ENCODE assay signal across 1 cellular context in the genomic region with DNA sequence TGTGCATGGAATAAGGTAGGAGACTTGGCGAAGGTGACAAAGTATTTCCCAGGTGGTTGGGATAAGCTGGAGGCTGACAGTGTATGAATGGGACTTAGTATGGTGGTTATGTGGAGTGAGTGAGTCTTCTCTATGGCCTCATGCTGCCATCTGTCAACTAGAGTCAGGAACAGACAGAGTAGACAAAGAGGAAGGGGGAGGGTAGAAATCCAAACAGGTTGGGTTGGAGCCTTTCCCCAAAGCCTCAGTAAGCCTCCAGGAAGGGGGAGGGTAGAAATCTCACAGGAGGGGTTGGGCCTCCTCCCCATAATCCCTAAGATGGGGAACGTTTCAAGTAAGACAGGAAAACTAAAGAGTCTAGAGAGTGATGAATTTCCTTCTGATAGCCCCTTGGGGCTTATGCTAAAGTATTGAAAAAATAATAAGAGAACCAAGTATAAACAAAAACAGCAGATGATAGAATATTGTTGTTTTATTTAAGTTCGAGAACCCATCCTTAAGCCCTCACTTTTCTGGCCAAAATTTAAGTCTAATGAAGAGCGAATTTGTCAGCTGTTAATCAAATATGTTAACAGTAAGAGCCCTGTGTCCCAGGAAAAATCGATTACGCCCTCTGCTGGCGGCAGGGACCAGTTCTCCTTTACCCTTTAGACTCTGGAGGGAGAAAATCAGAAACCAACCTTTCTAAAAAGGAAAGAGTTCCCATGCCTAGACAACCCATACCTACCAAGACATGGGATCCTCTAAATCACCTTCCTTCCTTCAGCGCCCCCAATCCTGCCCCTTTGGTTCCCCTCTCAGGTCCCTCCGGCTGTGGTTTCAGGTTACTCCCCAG.
TF ChIP-seq lines count a peak whose summit lies in the region.

No MANE protein-coding gene starts in this region.

TF ChIP-seq in K562, 482 proteins besides CTCF, POLR2A, EP300 and RAD21 (continued from another document and continues in another):
- TF ChIP-seq, protein P1, sequence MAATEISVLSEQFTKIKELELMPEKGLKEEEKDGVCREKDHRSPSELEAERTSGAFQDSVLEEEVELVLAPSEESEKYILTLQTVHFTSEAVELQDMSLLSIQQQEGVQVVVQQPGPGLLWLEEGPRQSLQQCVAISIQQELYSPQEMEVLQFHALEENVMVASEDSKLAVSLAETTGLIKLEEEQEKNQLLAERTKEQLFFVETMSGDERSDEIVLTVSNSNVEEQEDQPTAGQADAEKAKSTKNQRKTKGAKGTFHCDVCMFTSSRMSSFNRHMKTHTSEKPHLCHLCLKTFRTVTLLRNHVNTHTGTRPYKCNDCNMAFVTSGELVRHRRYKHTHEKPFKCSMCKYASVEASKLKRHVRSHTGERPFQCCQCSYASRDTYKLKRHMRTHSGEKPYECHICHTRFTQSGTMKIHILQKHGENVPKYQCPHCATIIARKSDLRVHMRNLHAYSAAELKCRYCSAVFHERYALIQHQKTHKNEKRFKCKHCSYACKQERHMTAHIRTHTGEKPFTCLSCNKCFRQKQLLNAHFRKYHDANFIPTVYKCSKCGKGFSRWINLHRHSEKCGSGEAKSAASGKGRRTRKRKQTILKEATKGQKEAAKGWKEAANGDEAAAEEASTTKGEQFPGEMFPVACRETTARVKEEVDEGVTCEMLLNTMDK (IDR thresholded peaks at IDR 0.05; ENCODE audit: borderline replicate concordance, insufficient read depth, low read depth, low read length, poor library complexity, severe bottlenecking): peak; percentile 60
- TF ChIP-seq ESRRA (IDR thresholded peaks at IDR 0.05; ENCODE audit: borderline replicate concordance, low read depth) (no peak), SMC3 (conservative IDR thresholded peaks at IDR 0.05; ENCODE audit: insufficient read depth, low read depth, low read length) (peak; percentile 70), ZNF263 (CRISPR knock-in tag; IDR thresholded peaks at IDR 0.05; ENCODE audit: borderline replicate concordance) (peak; percentile 48; the same call in 1 of the 2 replicates), SIN3A (IDR thresholded peaks at IDR 0.05; ENCODE audit: borderline replicate concordance in 2 of 2, control insufficient read depth in 1 of 2, low read depth in 2 of 2, low read length in 2 of 2) (peak in 1 of 2 experiments; percentile 55; a peak in 1 of 4 replicates), HDAC2 (IDR thresholded peaks at IDR 0.05) (peak; percentile 60), SMARCC2 (IDR thresholded peaks at IDR 0.05; ENCODE audit: low read depth) (peak; percentile 46; the same call in 1 of the 2 replicates), ELF2 (CRISPR knock-in tag; IDR thresholded peaks at IDR 0.05) (no peak), ARID1B (IDR thresholded peaks at IDR 0.05) (peak; percentile 46), SAP30 (IDR thresholded peaks at IDR 0.05; ENCODE audit: borderline replicate concordance, insufficient read depth, low read depth, low read length, poor library complexity, severe bottlenecking) (peak; percentile 50), DACH1 (IDR thresholded peaks at IDR 0.05; ENCODE audit: partially characterized antibody) (peak; percentile 98), SMARCE1 (IDR thresholded peaks at IDR 0.05) (peak; percentile 74; the same call in 1 of the 2 replicates), ZSCAN32 (CRISPR knock-in tag; IDR thresholded peaks at IDR 0.05) (no peak), HDAC1 (IDR thresholded peaks at IDR 0.05) (0 out of 4 replicates have a peak, but pooled peaks of 1 of the 2 experiments have one; percentile 21), CEBPB (tag; IDR thresholded peaks at IDR 0.05) (no peak), FOXK1 (CRISPR knock-in tag; IDR thresholded peaks at IDR 0.05; ENCODE audit: borderline replicate concordance) (0 out of 2 replicates have a peak, but pooled peaks have one; percentile 21), KLF16 (IDR thresholded peaks at IDR 0.05) (peak; percentile 53; the same call in 1 of the 2 replicates)
- TF ChIP-seq, protein P2, sequence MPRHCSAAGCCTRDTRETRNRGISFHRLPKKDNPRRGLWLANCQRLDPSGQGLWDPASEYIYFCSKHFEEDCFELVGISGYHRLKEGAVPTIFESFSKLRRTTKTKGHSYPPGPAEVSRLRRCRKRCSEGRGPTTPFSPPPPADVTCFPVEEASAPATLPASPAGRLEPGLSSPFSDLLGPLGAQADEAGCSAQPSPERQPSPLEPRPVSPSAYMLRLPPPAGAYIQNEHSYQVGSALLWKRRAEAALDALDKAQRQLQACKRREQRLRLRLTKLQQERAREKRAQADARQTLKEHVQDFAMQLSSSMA (CRISPR knock-in tag; IDR thresholded peaks at IDR 0.05): no peak
- TF ChIP-seq, protein P3, sequence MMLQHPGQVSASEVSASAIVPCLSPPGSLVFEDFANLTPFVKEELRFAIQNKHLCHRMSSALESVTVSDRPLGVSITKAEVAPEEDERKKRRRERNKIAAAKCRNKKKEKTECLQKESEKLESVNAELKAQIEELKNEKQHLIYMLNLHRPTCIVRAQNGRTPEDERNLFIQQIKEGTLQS (IDR thresholded peaks at IDR 0.05): no peak
- TF ChIP-seq, protein P3 (CRISPR knock-in tag; conservative IDR thresholded peaks at IDR 0.05): peak; percentile 37; the same call in 1 of the 2 replicates
- TF ChIP-seq, protein P4, sequence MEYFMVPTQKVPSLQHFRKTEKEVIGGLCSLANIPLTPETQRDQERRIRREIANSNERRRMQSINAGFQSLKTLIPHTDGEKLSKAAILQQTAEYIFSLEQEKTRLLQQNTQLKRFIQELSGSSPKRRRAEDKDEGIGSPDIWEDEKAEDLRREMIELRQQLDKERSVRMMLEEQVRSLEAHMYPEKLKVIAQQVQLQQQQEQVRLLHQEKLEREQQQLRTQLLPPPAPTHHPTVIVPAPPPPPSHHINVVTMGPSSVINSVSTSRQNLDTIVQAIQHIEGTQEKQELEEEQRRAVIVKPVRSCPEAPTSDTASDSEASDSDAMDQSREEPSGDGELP (CRISPR knock-in tag; IDR thresholded peaks at IDR 0.05; ENCODE audit: borderline replicate concordance): peak; percentile 99
- TF ChIP-seq, protein P5, sequence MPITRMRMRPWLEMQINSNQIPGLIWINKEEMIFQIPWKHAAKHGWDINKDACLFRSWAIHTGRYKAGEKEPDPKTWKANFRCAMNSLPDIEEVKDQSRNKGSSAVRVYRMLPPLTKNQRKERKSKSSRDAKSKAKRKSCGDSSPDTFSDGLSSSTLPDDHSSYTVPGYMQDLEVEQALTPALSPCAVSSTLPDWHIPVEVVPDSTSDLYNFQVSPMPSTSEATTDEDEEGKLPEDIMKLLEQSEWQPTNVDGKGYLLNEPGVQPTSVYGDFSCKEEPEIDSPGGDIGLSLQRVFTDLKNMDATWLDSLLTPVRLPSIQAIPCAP (CRISPR knock-in tag; IDR thresholded peaks at IDR 0.05; ENCODE audit: borderline replicate concordance): 0 out of 2 replicates have a peak, but pooled peaks have one; percentile 47
- TF ChIP-seq, protein P6, sequence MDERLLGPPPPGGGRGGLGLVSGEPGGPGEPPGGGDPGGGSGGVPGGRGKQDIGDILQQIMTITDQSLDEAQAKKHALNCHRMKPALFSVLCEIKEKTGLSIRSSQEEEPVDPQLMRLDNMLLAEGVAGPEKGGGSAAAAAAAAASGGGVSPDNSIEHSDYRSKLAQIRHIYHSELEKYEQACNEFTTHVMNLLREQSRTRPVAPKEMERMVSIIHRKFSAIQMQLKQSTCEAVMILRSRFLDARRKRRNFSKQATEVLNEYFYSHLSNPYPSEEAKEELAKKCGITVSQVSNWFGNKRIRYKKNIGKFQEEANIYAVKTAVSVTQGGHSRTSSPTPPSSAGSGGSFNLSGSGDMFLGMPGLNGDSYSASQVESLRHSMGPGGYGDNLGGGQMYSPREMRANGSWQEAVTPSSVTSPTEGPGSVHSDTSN (CRISPR knock-in tag; IDR thresholded peaks at IDR 0.05; ENCODE audit: low read depth): no peak
- TF ChIP-seq, protein P6 (tag; conservative IDR thresholded peaks at IDR 0.05; ENCODE audit: low read depth): peak; percentile 58; the same call in 1 of the 2 replicates
- TF ChIP-seq, protein P7, sequence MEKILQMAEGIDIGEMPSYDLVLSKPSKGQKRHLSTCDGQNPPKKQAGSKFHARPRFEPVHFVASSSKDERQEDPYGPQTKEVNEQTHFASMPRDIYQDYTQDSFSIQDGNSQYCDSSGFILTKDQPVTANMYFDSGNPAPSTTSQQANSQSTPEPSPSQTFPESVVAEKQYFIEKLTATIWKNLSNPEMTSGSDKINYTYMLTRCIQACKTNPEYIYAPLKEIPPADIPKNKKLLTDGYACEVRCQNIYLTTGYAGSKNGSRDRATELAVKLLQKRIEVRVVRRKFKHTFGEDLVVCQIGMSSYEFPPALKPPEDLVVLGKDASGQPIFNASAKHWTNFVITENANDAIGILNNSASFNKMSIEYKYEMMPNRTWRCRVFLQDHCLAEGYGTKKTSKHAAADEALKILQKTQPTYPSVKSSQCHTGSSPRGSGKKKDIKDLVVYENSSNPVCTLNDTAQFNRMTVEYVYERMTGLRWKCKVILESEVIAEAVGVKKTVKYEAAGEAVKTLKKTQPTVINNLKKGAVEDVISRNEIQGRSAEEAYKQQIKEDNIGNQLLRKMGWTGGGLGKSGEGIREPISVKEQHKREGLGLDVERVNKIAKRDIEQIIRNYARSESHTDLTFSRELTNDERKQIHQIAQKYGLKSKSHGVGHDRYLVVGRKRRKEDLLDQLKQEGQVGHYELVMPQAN (IDR thresholded peaks at IDR 0.05; ENCODE audit: borderline replicate concordance): no peak
- TF ChIP-seq, protein P8, sequence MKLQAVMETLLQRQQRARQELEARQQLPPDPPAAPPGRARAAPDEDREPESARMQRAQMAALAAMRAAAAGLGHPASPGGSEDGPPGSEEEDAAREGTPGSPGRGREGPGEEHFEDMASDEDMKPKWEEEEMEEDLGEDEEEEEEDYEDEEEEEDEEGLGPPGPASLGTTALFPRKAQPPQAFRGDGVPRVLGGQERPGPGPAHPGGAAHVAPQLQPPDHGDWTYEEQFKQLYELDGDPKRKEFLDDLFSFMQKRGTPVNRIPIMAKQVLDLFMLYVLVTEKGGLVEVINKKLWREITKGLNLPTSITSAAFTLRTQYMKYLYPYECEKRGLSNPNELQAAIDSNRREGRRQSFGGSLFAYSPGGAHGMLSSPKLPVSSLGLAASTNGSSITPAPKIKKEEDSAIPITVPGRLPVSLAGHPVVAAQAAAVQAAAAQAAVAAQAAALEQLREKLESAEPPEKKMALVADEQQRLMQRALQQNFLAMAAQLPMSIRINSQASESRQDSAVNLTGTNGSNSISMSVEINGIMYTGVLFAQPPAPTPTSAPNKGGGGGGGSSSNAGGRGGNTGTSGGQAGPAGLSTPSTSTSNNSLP (IDR thresholded peaks at IDR 0.05; ENCODE audit: borderline replicate concordance, low read depth, low read length): 0 out of 2 replicates have a peak, but pooled peaks have one; percentile 21
- TF ChIP-seq, protein P9, sequence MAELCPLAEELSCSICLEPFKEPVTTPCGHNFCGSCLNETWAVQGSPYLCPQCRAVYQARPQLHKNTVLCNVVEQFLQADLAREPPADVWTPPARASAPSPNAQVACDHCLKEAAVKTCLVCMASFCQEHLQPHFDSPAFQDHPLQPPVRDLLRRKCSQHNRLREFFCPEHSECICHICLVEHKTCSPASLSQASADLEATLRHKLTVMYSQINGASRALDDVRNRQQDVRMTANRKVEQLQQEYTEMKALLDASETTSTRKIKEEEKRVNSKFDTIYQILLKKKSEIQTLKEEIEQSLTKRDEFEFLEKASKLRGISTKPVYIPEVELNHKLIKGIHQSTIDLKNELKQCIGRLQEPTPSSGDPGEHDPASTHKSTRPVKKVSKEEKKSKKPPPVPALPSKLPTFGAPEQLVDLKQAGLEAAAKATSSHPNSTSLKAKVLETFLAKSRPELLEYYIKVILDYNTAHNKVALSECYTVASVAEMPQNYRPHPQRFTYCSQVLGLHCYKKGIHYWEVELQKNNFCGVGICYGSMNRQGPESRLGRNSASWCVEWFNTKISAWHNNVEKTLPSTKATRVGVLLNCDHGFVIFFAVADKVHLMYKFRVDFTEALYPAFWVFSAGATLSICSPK (IDR thresholded peaks at IDR 0.05; ENCODE audit: borderline replicate concordance): no peak
- TF ChIP-seq, protein P10, sequence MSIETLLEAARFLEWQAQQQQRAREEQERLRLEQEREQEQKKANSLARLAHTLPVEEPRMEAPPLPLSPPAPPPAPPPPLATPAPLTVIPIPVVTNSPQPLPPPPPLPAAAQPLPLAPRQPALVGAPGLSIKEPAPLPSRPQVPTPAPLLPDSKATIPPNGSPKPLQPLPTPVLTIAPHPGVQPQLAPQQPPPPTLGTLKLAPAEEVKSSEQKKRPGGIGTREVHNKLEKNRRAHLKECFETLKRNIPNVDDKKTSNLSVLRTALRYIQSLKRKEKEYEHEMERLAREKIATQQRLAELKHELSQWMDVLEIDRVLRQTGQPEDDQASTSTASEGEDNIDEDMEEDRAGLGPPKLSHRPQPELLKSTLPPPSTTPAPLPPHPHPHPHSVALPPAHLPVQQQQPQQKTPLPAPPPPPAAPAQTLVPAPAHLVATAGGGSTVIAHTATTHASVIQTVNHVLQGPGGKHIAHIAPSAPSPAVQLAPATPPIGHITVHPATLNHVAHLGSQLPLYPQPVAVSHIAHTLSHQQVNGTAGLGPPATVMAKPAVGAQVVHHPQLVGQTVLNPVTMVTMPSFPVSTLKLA (conservative IDR thresholded peaks at IDR 0.05): peak; percentile 26 to 31; a peak in 2 of 4 replicates
